9 cellular contexts compared by ENCODE assay signal in genomic region chr1:21344098-21344749, GRCh38. TPM values are rescaled to one million over a fixed set of nuclear protein-coding genes. Genes with fewer than 3 reads are reported as not detected.
DNase-seq lines count a peak whose midpoint lies in the region; ATAC-seq lines count a peak whose summit lies in the region.
"Had no signal": no experiment of that assay in that cellular context is flagged by ENCODE, and none has a peak within 500 bp of the region (broad histone marks: within the 10 kb centered on the region; RNA-seq: fewer than 3 reads in every experiment).

No MANE protein-coding gene starts in this region.

- H3K27ac ChIP-seq in temporal lobe (ENCODE audit: low read depth, low read length) = peak overlapping the region; percentile 67

- peaks cover 32% of the 10 kb centered on the region for H3K4me1 Mint-ChIP-seq in T-helper 2 cell treated with Interferon-gamma antibody and Interleukin-4, amounts not matched to agents 5 μg/mL and 100 μg/mL, for 36 hours (ENCODE audit: low read depth)
- H3K4me1 Mint-ChIP-seq in activated naive CD8-positive, alpha-beta T cell treated with anti-CD3 and anti-CD28 coated beads for 36 hours = peaks cover 41% of the 10 kb centered on the region

- peak overlapping the region; percentile 88 for H3K4me3 Mint-ChIP-seq in T-helper 2 cell treated with Interferon-gamma antibody and Interleukin-4, amounts not matched to agents 5 μg/mL and 100 μg/mL, for 36 hours
- H3K4me3 Mint-ChIP-seq in activated naive CD8-positive, alpha-beta T cell treated with anti-CD3 and anti-CD28 coated beads for 36 hours = peak overlapping the region; percentile 81

- no peak for DNase-seq in T-helper 2 cell treated with Interferon-gamma antibody and Interleukin-4, amounts not matched to agents 5 μg/mL and 100 μg/mL, for 36 hours (ENCODE audit: low spot score)
- DNase-seq in T-helper 2 cell (no peak), left lobe of liver (ENCODE audit: low spot score) (peak; percentile 47), pons (ENCODE audit: low spot score) (no peak)
- no peak for DNase-seq in activated naive CD8-positive, alpha-beta T cell treated with anti-CD3 and anti-CD28 coated beads for 36 hours
- no peak for DNase-seq in central memory CD4-positive, alpha-beta T cell
- DNase-seq: NCI-H1930 had no signal

- peaks cover 2% of the 10 kb centered on the region for H3K36me3 Mint-ChIP-seq in T-helper 2 cell treated with Interferon-gamma antibody and Interleukin-4, amounts not matched to agents 5 μg/mL and 100 μg/mL, for 36 hours (ENCODE audit: low read depth)
- H3K36me3 Mint-ChIP-seq in activated naive CD8-positive, alpha-beta T cell treated with anti-CD3 and anti-CD28 coated beads for 36 hours = peaks cover 23% of the 10 kb centered on the region

- H3K27ac Mint-ChIP-seq in T-helper 2 cell treated with Interferon-gamma antibody and Interleukin-4, amounts not matched to agents 5 μg/mL and 100 μg/mL, for 36 hours = peak overlapping the region; percentile 88
- peak overlapping the region; percentile 85 for H3K27ac Mint-ChIP-seq in activated naive CD8-positive, alpha-beta T cell treated with anti-CD3 and anti-CD28 coated beads for 36 hours

- ATAC-seq in left lobe of liver (no peak), GM18520 (IDR thresholded peaks at IDR 0.05; ENCODE audit: unreplicated experiment) (no peak)

- H3K9me3 Mint-ChIP-seq in T-helper 2 cell treated with Interferon-gamma antibody and Interleukin-4, amounts not matched to agents 5 μg/mL and 100 μg/mL, for 36 hours = no peaks in the 10 kb centered on the region
- H3K9me3 Mint-ChIP-seq in activated naive CD8-positive, alpha-beta T cell treated with anti-CD3 and anti-CD28 coated beads for 36 hours = no peaks in the 10 kb centered on the region

- H3K27me3 Mint-ChIP-seq in T-helper 2 cell treated with Interferon-gamma antibody and Interleukin-4, amounts not matched to agents 5 μg/mL and 100 μg/mL, for 36 hours (ENCODE audit: low read depth) = no peaks in the 10 kb centered on the region
- no peaks in the 10 kb centered on the region for H3K27me3 Mint-ChIP-seq in activated naive CD8-positive, alpha-beta T cell treated with anti-CD3 and anti-CD28 coated beads for 36 hours

RNA-seq across cellular contexts. Expression of gene ECE1, which starts 54.0 kb away (rescaled TPM):
- total RNA-seq in activated naive CD8-positive, alpha-beta T cell treated with anti-CD3 and anti-CD28 coated beads for 36 hours = 100 to 1,000 TPM in 1 of 2 experiments, 10 to 100 TPM in 1; 95.6 to 101 TPM
- total RNA-seq in left lobe of liver (58.0 TPM), temporal lobe (9.8 TPM)
